Comparison of ENCODE assay signal across 26 cellular contexts in the genomic region with DNA sequence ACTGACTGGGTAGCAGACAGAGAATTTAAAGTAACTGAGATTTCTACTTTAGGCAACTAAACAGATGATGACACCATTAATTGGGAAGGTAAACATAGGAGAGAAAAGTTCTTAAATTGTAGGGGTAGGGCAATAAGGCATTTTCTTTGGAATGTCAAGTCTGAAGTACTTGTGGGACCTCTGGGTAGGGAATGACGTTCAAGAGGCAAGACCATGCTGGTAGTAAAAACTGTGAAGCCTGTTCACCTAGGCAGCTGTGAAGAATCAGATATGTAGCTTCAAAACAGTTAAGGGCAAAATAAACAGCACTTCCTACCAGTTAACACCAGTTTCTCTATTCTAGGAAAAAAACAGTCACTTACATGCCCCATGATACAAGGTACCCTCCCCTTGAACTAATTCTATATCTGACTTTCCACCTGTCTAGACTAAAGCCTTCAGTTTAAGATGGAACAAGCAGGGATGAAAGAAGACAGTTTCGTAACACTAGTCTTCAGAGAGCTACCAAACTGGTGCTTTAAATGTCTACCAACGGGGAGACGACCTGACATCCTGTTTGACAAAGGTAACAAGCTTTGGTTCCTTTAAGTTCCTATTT.
"Had no signal": no experiment of that assay in that cellular context is flagged by ENCODE, and none has a peak within 500 bp of the region (broad histone marks: within the 10 kb centered on the region; RNA-seq: fewer than 3 reads in every experiment).

No MANE protein-coding gene starts in this region.

- H3K4me3 Mint-ChIP-seq: activated naive CD8-positive, alpha-beta T cell; natural killer cell treated with Interleukin-12 subunit alpha and Interleukin-12 subunit beta and Interleukin-15 and Interleukin-18, amount 100 ng/mL, for 72 hours; T-helper 1 cell treated with Interleukin-12 subunit alpha and Interleukin-12 subunit beta and Interleukin-4 antibody, amounts not matched to agents 30 μg/mL and 1 μg/mL, for 36 hours had no signal

- H3K27me3 Mint-ChIP-seq: activated naive CD8-positive, alpha-beta T cell; natural killer cell treated with Interleukin-12 subunit alpha and Interleukin-12 subunit beta and Interleukin-15 and Interleukin-18, amount 100 ng/mL, for 72 hours had no signal

- H3K36me3 Mint-ChIP-seq: natural killer cell treated with Interleukin-12 subunit alpha and Interleukin-12 subunit beta and Interleukin-15 and Interleukin-18, amount 100 ng/mL, for 72 hours had no signal

- H3K27ac Mint-ChIP-seq: activated naive CD8-positive, alpha-beta T cell; natural killer cell treated with Interleukin-12 subunit alpha and Interleukin-12 subunit beta and Interleukin-15 and Interleukin-18, amount 100 ng/mL, for 72 hours; T-helper 1 cell treated with Interleukin-12 subunit alpha and Interleukin-12 subunit beta and Interleukin-4 antibody, amounts not matched to agents 30 μg/mL and 1 μg/mL, for 36 hours had no signal

- H3K27ac ChIP-seq: adrenal gland, ascending aorta, brain microvascular endothelial cell, heart right ventricle, neutrophil, ovary, prostate gland, thoracic aorta, upper lobe of right lung had no signal

- ATAC-seq: heart right ventricle; left cardiac atrium; natural killer cell treated with Interleukin-12 subunit alpha and Interleukin-12 subunit beta and Interleukin-15 and Interleukin-18, amount 100 ng/mL, for 72 hours; upper lobe of right lung had no signal

- H3K36me3 ChIP-seq: brain microvascular endothelial cell, ovary, prostate gland had no signal

- H3K9me3 Mint-ChIP-seq: natural killer cell treated with Interleukin-12 subunit alpha and Interleukin-12 subunit beta and Interleukin-15 and Interleukin-18, amount 100 ng/mL, for 72 hours; T-helper 1 cell treated with Interleukin-12 subunit alpha and Interleukin-12 subunit beta and Interleukin-4 antibody, amounts not matched to agents 30 μg/mL and 1 μg/mL, for 36 hours had no signal

- DNase-seq: activated CD4-positive, alpha-beta T cell treated with anti-CD3 and anti-CD28 coated beads for 1 hour; activated effector memory CD4-positive, alpha-beta T cell treated with anti-CD3 and anti-CD28 coated beads, Interleukin-2, amount 50 U/mL, for 16 hours; activated T-cell treated with anti-CD3 and anti-CD28 coated beads, Interleukin-2, amount 50 U/mL, for 48 hours; adrenal gland; brain microvascular endothelial cell; caudate nucleus; dermis blood vessel endothelial cell; effector CD8-positive, alpha-beta T cell; erythroblast; foreskin fibroblast; heart right ventricle; islet precursor cell; left cardiac atrium; midbrain; ovary; stimulated activated CD4-positive, alpha-beta T cell treated with anti-CD3 and anti-CD28 coated beads, Interleukin-2, amount 100 ng/mL, for 48 hours; stimulated activated CD8-positive, alpha-beta memory T cell treated with anti-CD3 and anti-CD28 coated beads, Interleukin-4, amount 100 ng/mL, for 48 hours; stimulated activated naive CD4-positive, alpha-beta T cell treated with Interleukin-2 at 50 U/mL for 16 hours; upper lobe of right lung had no signal

- H3K4me3 ChIP-seq: adrenal gland, ascending aorta, heart right ventricle, ovary, prostate gland, thoracic aorta, upper lobe of right lung had no signal

- H3K27me3 ChIP-seq: adrenal gland, ascending aorta, brain microvascular endothelial cell, heart right ventricle, neutrophil, ovary, upper lobe of right lung had no signal

- H3K4me1 ChIP-seq: adrenal gland, ascending aorta, prostate gland had no signal

- H3K9me3 ChIP-seq: adrenal gland, ascending aorta, heart right ventricle, neutrophil, ovary, prostate gland, thoracic aorta, upper lobe of right lung had no signal
